In the genomic region with DNA sequence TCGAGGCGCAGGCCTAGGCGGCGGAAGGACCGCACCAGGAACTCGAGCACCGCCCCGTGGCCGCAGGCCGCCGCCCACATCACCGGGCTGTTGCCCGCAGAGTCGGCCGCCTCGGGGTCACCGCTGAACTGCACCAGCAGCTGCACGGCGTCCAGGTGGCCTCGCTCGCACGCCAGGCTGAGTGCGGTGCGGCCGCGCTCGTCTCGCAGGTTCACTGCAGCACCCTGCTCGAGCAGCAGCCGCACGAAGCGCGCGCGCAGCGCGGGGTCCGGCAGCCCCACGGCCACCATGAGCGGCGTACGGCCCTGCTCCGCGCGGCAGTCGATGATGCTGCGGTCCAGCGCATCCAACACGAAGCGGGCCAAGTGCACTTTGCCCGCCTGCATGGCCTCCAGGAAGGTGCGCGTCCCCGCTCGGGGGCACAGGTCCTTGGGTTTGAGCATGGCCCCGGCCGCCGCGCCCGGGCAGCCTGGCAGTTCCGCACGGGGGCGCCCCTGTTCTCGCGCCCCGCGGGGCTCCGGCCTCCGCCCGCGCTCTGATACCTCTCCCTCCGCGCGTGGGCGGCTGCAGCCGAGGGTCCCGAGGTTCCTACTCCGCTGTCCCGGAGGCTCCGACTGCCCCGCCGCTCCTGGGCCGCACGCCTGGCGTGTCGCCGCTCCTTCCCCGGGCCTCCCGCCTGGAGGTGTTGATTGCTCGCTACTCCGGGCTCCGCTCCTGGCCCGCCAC, we compare ENCODE assay signal across 1 cellular context.
TF ChIP-seq lines count a peak whose summit lies in the region.

No MANE protein-coding gene starts in this region.

TF ChIP-seq in A549, 52 proteins besides CTCF, POLR2A, EP300 and RAD21 (continued from another document):
- TF ChIP-seq EHMT2 (IDR thresholded peaks at IDR 0.05; ENCODE audit: low read depth) (no peak), ZFP36 (IDR thresholded peaks at IDR 0.05; ENCODE audit: borderline replicate concordance, partially characterized antibody) (no peak)
